ENCODE assay signal across 1 cellular context in genomic region chr6:170082067-170082466, GRCh38.
TF ChIP-seq lines count a peak whose summit lies in the region.

No MANE protein-coding gene starts in this region.

TF ChIP-seq in SK-N-SH, 30 proteins besides CTCF, POLR2A, EP300 and RAD21:
- TF ChIP-seq POLR2AphosphoS5 (IDR thresholded peaks at IDR 0.05; ENCODE audit: low read depth, low read length) (no peak), RFX5 (IDR thresholded peaks at IDR 0.05; ENCODE audit: low read length) (no peak), IRF3 (IDR thresholded peaks at IDR 0.05; ENCODE audit: low read depth, low read length) (no peak), MXI1 (IDR thresholded peaks at IDR 0.05; ENCODE audit: low read depth, low read length) (no peak), JUND (IDR thresholded peaks at IDR 0.05) (no peak), SMC3 (IDR thresholded peaks at IDR 0.05; ENCODE audit: low read depth, low read length) (no peak), CHD2 (IDR thresholded peaks at IDR 0.05; ENCODE audit: low read length, partially characterized antibody) (no peak), YY1 (IDR thresholded peaks at IDR 0.05; ENCODE audit: low read depth) (no peak), USF1 (IDR thresholded peaks at IDR 0.05; ENCODE audit: borderline replicate concordance, low read depth) (no peak), FOXM1 (IDR thresholded peaks at IDR 0.05; ENCODE audit: low read depth) (no peak), ZBTB33 (IDR thresholded peaks at IDR 0.05; ENCODE audit: borderline replicate concordance, low read depth) (no peak), RCOR1 (IDR thresholded peaks at IDR 0.05; ENCODE audit: low read length) (no peak), MAX (IDR thresholded peaks at IDR 0.05; ENCODE audit: low read depth) (no peak)
